ENCODE assay signal across 19 cellular contexts in the genomic region with DNA sequence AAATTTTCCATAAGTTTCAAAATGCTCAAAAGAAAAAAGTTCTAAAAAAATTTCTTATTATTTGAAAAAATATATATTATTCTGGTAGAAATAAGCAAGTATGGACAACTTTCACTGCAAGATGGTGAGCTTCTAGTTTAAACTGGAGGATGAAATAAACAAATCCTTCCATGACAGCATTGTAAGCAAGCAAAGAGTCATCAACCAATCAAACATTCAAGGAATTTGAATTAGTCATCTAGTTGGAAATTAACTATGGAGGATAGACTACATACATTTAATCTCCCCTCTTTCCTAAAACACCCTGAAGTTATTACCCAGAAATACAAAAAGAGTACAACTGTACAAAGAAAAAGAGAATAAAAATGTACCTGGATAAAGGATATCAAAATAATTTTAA. TPM values are rescaled to one million over a fixed set of nuclear protein-coding genes. Genes with fewer than 3 reads are reported as not detected.
"Had no signal": no experiment of that assay in that cellular context is flagged by ENCODE, and none has a peak within 500 bp of the region (broad histone marks: within the 10 kb centered on the region; RNA-seq: fewer than 3 reads in every experiment).

No MANE protein-coding gene starts in this region.

- FAIRE-seq: endometrium had no signal

- H3K4me3 Mint-ChIP-seq: activated CD4-positive, alpha-beta T cell treated with anti-CD3 and anti-CD28 coated beads, Interleukin-2, amount 10 ng/mL, durations not matched to agents 7 days and 5 days; activated naive CD4-positive, alpha-beta T cell treated with anti-CD3 and anti-CD28 coated beads, Interleukin-2, amount 10 ng/mL, durations not matched to agents 7 days and 5 days; activated naive CD8-positive, alpha-beta T cell treated with anti-CD3 and anti-CD28 coated beads, Interleukin-2, amount 50 U/mL, for 24 hours; activated T-cell treated with anti-CD3 and anti-CD28 coated beads, Interleukin-2, amount 50 U/mL, for 4 hours; brain; central memory CD8-positive, alpha-beta T cell; memory B cell; stimulated activated naive CD8-positive, alpha-beta T cell treated with anti-CD3 and anti-CD28 coated beads, Interleukin-15, amount 100 ng/mL, for 72 hours had no signal

- H3K9me3 Mint-ChIP-seq: activated CD4-positive, alpha-beta T cell treated with anti-CD3 and anti-CD28 coated beads, Interleukin-2, amount 10 ng/mL, durations not matched to agents 7 days and 5 days had no signal

- H3K4me1 Mint-ChIP-seq: activated CD4-positive, alpha-beta T cell treated with anti-CD3 and anti-CD28 coated beads, Interleukin-2, amount 10 ng/mL, durations not matched to agents 7 days and 5 days; activated naive CD4-positive, alpha-beta T cell treated with anti-CD3 and anti-CD28 coated beads, Interleukin-2, amount 10 ng/mL, durations not matched to agents 7 days and 5 days; activated naive CD8-positive, alpha-beta T cell treated with anti-CD3 and anti-CD28 coated beads, Interleukin-2, amount 50 U/mL, for 24 hours; central memory CD8-positive, alpha-beta T cell; memory B cell; stimulated activated naive CD8-positive, alpha-beta T cell treated with anti-CD3 and anti-CD28 coated beads, Interleukin-15, amount 100 ng/mL, for 72 hours had no signal

- H3K27ac Mint-ChIP-seq: activated CD4-positive, alpha-beta T cell treated with anti-CD3 and anti-CD28 coated beads, Interleukin-2, amount 10 ng/mL, durations not matched to agents 7 days and 5 days; activated naive CD4-positive, alpha-beta T cell treated with anti-CD3 and anti-CD28 coated beads, Interleukin-2, amount 10 ng/mL, durations not matched to agents 7 days and 5 days; activated naive CD8-positive, alpha-beta T cell treated with anti-CD3 and anti-CD28 coated beads, Interleukin-2, amount 50 U/mL, for 24 hours; brain; memory B cell; stimulated activated naive CD8-positive, alpha-beta T cell treated with anti-CD3 and anti-CD28 coated beads, Interleukin-15, amount 100 ng/mL, for 72 hours had no signal

- DNase-seq: activated CD4-positive, alpha-beta T cell treated with anti-CD3 and anti-CD28 coated beads, Interleukin-2, amount 10 ng/mL, durations not matched to agents 7 days and 5 days; activated CD8-positive, alpha-beta memory T cell treated with anti-CD3 and anti-CD28 coated beads, Interleukin-2, amount 50 U/mL, for 4 hours; activated naive CD4-positive, alpha-beta T cell treated with anti-CD3 and anti-CD28 coated beads, Interleukin-2, amount 10 ng/mL, durations not matched to agents 7 days and 5 days; activated naive CD8-positive, alpha-beta T cell treated with anti-CD3 and anti-CD28 coated beads, Interleukin-2, amount 50 U/mL, for 24 hours; activated T-cell treated with anti-CD3 and anti-CD28 coated beads, Interleukin-2, amount 50 U/mL, for 4 hours; anterior cingulate cortex; colonic mucosa; hippocampal formation; islet precursor cell; left ventricle myocardium inferior; occipital lobe; stimulated activated naive CD8-positive, alpha-beta T cell treated with anti-CD3 and anti-CD28 coated beads, Interleukin-15, amount 100 ng/mL, for 72 hours; T1000; transverse colon; uterus had no signal

- H3K36me3 Mint-ChIP-seq: activated naive CD4-positive, alpha-beta T cell treated with anti-CD3 and anti-CD28 coated beads, Interleukin-2, amount 10 ng/mL, durations not matched to agents 7 days and 5 days; memory B cell had no signal

- ATAC-seq: activated naive CD8-positive, alpha-beta T cell treated with anti-CD3 and anti-CD28 coated beads, Interleukin-2, amount 50 U/mL, for 24 hours; activated T-cell treated with anti-CD3 and anti-CD28 coated beads, Interleukin-2, amount 50 U/mL, for 4 hours; stimulated activated naive CD8-positive, alpha-beta T cell treated with anti-CD3 and anti-CD28 coated beads, Interleukin-15, amount 100 ng/mL, for 72 hours had no signal

- H3K27me3 Mint-ChIP-seq: activated CD4-positive, alpha-beta T cell treated with anti-CD3 and anti-CD28 coated beads, Interleukin-2, amount 10 ng/mL, durations not matched to agents 7 days and 5 days; memory B cell had no signal

RNA-seq across cellular contexts. Expression of a gene that starts 51.0 kb away (rescaled TPM):
- total RNA-seq: activated T-cell treated with anti-CD3 and anti-CD28 coated beads, Interleukin-2, amount 50 U/mL, for 4 hours; transverse colon had no signal
